1 cellular context compared by ENCODE assay signal in genomic region chr4:36241771-36242170, GRCh38.
TF ChIP-seq lines count a peak whose summit lies in the region.

No MANE protein-coding gene starts in this region.

TF ChIP-seq in GM23338, 12 proteins besides CTCF, POLR2A, EP300 and RAD21 (continued from another document):
- TF ChIP-seq ZNF462 (CRISPR knock-in tag; IDR thresholded peaks at IDR 0.05), result no peak
- TF ChIP-seq EZH2 (IDR thresholded peaks at IDR 0.05; ENCODE audit: low read depth, unreplicated experiment), result no peak
- no peak for TF ChIP-seq REST (IDR thresholded peaks at IDR 0.05; ENCODE audit: unreplicated experiment)
- TF ChIP-seq NANOG (IDR thresholded peaks at IDR 0.05; ENCODE audit: borderline replicate concordance), result no peak
